28 cellular contexts compared by ENCODE assay signal in the genomic region with DNA sequence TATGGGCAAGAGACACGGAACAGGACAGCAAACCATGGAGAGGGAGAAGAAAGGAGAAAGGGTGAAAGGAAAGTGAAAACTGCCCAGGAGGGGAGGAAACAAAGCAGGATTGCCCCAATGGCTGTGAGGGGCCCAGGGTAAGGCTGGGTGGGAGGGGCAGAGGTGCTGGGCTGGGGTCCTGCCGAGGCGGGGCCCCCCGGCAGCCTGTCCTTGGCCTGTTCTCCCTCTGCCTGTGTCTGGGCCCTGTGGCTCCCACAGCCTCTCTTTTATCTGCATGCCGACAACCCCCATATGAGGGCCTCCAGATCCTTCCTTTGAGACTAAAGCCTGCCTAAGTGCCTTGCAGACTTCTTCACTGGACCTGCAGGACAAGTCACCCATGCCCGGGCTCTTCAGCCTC. TPM values are rescaled to one million over a fixed set of nuclear protein-coding genes. Genes with fewer than 3 reads are reported as not detected.
DNase-seq lines count a peak whose midpoint lies in the region; ATAC-seq and TF ChIP-seq lines count a peak whose summit lies in the region.
"Had no signal": no experiment of that assay in that cellular context is flagged by ENCODE, and none has a peak within 500 bp of the region (broad histone marks: within the 10 kb centered on the region; RNA-seq: fewer than 3 reads in every experiment).

No MANE protein-coding gene starts in this region.

- H3K4me1 ChIP-seq in Peyer's patch, result no peaks in the 10 kb centered on the region
- H3K4me1 ChIP-seq: BLaER1 treated with 17β-estradiol and CSF1 and Interleukin-3, amounts not matched to agents 10 nM and 100 nM; esophagus squamous epithelium; foreskin keratinocyte; lower lobe of right lung; suprapubic skin had no signal

- peak overlapping the region; percentile 57 for H3K27ac Mint-ChIP-seq in CD4-positive, alpha-beta T cell
- peak overlapping the region; percentile 75 for H3K27ac Mint-ChIP-seq in activated naive CD8-positive, alpha-beta T cell treated with anti-CD3 and anti-CD28 coated beads for 36 hours
- H3K27ac Mint-ChIP-seq in T-helper 2 cell treated with Interferon-gamma antibody and Interleukin-4, amounts not matched to agents 5 μg/mL and 100 μg/mL, for 36 hours, result no peak overlapping the region
- H3K27ac Mint-ChIP-seq: natural killer cell treated with Interleukin-12 subunit alpha and Interleukin-12 subunit beta and Interleukin-15 and Interleukin-18, amount 100 ng/mL, for 72 hours; WTC11 had no signal

- no peak for TF ChIP-seq POLR2A in Peyer's patch (IDR thresholded peaks at IDR 0.05)

- intact Hi-C loops in CD4-positive, alpha-beta T cell (cut with DNase I, micrococcal nuclease), result no loop called here

- no peaks in the 10 kb centered on the region for H3K27me3 Mint-ChIP-seq in CD4-positive, alpha-beta T cell
- no peaks in the 10 kb centered on the region for H3K27me3 Mint-ChIP-seq in activated naive CD8-positive, alpha-beta T cell treated with anti-CD3 and anti-CD28 coated beads for 36 hours
- H3K27me3 Mint-ChIP-seq in T-helper 2 cell treated with Interferon-gamma antibody and Interleukin-4, amounts not matched to agents 5 μg/mL and 100 μg/mL, for 36 hours (ENCODE audit: low read depth), result no peaks in the 10 kb centered on the region
- H3K27me3 Mint-ChIP-seq: natural killer cell treated with Interleukin-12 subunit alpha and Interleukin-12 subunit beta and Interleukin-15 and Interleukin-18, amount 100 ng/mL, for 72 hours had no signal

- CTCF ChIA-PET in CD4-positive, alpha-beta T cell (lab: Charles Lee), result no interaction called here

- no peak for TF ChIP-seq CTCF in CD4-positive, alpha-beta T cell (IDR thresholded peaks at IDR 0.05)
- TF ChIP-seq CTCF in Peyer's patch (IDR thresholded peaks at IDR 0.05), result no peak

- H3K4me3 Mint-ChIP-seq in CD4-positive, alpha-beta T cell, result no peak overlapping the region
- no peak overlapping the region for H3K4me3 Mint-ChIP-seq in activated naive CD8-positive, alpha-beta T cell treated with anti-CD3 and anti-CD28 coated beads for 36 hours
- no peak overlapping the region for H3K4me3 Mint-ChIP-seq in T-helper 2 cell treated with Interferon-gamma antibody and Interleukin-4, amounts not matched to agents 5 μg/mL and 100 μg/mL, for 36 hours
- H3K4me3 Mint-ChIP-seq: natural killer cell treated with Interleukin-12 subunit alpha and Interleukin-12 subunit beta and Interleukin-15 and Interleukin-18, amount 100 ng/mL, for 72 hours; WTC11 had no signal

- no peaks in the 10 kb centered on the region for H3K9me3 ChIP-seq in CD4-positive, alpha-beta T cell (ENCODE audit: control insufficient read depth, low read length)
- no peaks in the 10 kb centered on the region for H3K9me3 ChIP-seq in Peyer's patch
- H3K9me3 ChIP-seq: BLaER1 treated with 17β-estradiol and CSF1 and Interleukin-3, amounts not matched to agents 10 nM and 100 nM; esophagus squamous epithelium; heart left ventricle; lower lobe of right lung; suprapubic skin had no signal

- peaks cover 0 to 69% (median 0%) of the 10 kb centered on the region in 3 donors for H3K36me3 ChIP-seq in Peyer's patch

- H3K27me3 ChIP-seq in CD4-positive, alpha-beta T cell (ENCODE audit: control insufficient read depth, insufficient read depth, low read length), result no peaks in the 10 kb centered on the region
- H3K27me3 ChIP-seq in Peyer's patch, result no peaks in the 10 kb centered on the region
- H3K27me3 ChIP-seq: BLaER1 treated with 17β-estradiol and CSF1 and Interleukin-3, amounts not matched to agents 10 nM and 100 nM; esophagus squamous epithelium; foreskin keratinocyte; heart left ventricle; suprapubic skin had no signal

- DNase-seq in AG20443 (ENCODE audit: low spot score) (peak; percentile 1), islet precursor cell (peak; percentile 52), Peyer's patch (no peak), SKM-1 treated with dmso at 0.1 percent for 144 hours (lab: John Stamatoyannopoulos, UW; ENCODE audit: unreplicated experiment) (no peak)
- no peak for DNase-seq in CD4-positive, alpha-beta T cell
- DNase-seq in activated naive CD8-positive, alpha-beta T cell treated with anti-CD3 and anti-CD28 coated beads for 36 hours, result no peak
- DNase-seq in T-helper 2 cell treated with Interferon-gamma antibody and Interleukin-4, amounts not matched to agents 5 μg/mL and 100 μg/mL, for 36 hours (ENCODE audit: low spot score), result no peak
- DNase-seq: activated CD4-positive, alpha-beta T cell treated with anti-CD3 and anti-CD28 coated beads, Interleukin-2, amount 50 U/mL, for 48 hours; DMS79; esophagus squamous epithelium; foreskin keratinocyte; H7; heart left ventricle; Kasumi-1; lower lobe of right lung; NCI-H1417; NCI-H2029; NCI-H526 treated with DMSO at 0.1 percent for 48 hours; SIG-M5; stimulated activated CD4-positive, alpha-beta T cell treated with anti-CD3 and anti-CD28 coated beads, Interleukin-15, amount 100 ng/mL, for 24 hours; stimulated activated CD4-positive, alpha-beta T cell treated with anti-CD3 and anti-CD28 coated beads, Interleukin-4, amount 100 ng/mL, for 4 hours; SW 1271 had no signal

- peaks cover 39% of the 10 kb centered on the region for H3K36me3 Mint-ChIP-seq in CD4-positive, alpha-beta T cell (ENCODE audit: low read depth)
- peaks cover 27% of the 10 kb centered on the region for H3K36me3 Mint-ChIP-seq in activated naive CD8-positive, alpha-beta T cell treated with anti-CD3 and anti-CD28 coated beads for 36 hours
- peaks cover 41% of the 10 kb centered on the region for H3K36me3 Mint-ChIP-seq in T-helper 2 cell treated with Interferon-gamma antibody and Interleukin-4, amounts not matched to agents 5 μg/mL and 100 μg/mL, for 36 hours (ENCODE audit: low read depth)

- no peak for ATAC-seq in CD4-positive, alpha-beta T cell (ENCODE audit: poor library complexity)
- no peak for ATAC-seq in HG03565 (IDR thresholded peaks at IDR 0.05; ENCODE audit: unreplicated experiment)
- ATAC-seq: foreskin keratinocyte; heart left ventricle; lower lobe of right lung; natural killer cell treated with Interleukin-12 subunit alpha and Interleukin-12 subunit beta and Interleukin-15 and Interleukin-18, amount 100 ng/mL, for 72 hours; Panc1; WTC11 had no signal

- H3K9me3 Mint-ChIP-seq in CD4-positive, alpha-beta T cell, result no peaks in the 10 kb centered on the region
- no peaks in the 10 kb centered on the region for H3K9me3 Mint-ChIP-seq in activated naive CD8-positive, alpha-beta T cell treated with anti-CD3 and anti-CD28 coated beads for 36 hours
- H3K9me3 Mint-ChIP-seq in T-helper 2 cell treated with Interferon-gamma antibody and Interleukin-4, amounts not matched to agents 5 μg/mL and 100 μg/mL, for 36 hours, result no peaks in the 10 kb centered on the region
- H3K9me3 Mint-ChIP-seq: natural killer cell treated with Interleukin-12 subunit alpha and Interleukin-12 subunit beta and Interleukin-15 and Interleukin-18, amount 100 ng/mL, for 72 hours; WTC11 had no signal

- POLR2A ChIA-PET in CD4-positive, alpha-beta T cell (lab: Charles Lee), result interaction anchor here (0.8 kb wide), 1 partner anchor 9 kb away, joined by 3 read pairs; no protein-coding TSS in a partner anchor

- H3K4me1 Mint-ChIP-seq in CD4-positive, alpha-beta T cell (ENCODE audit: low read depth), result no peaks in the 10 kb centered on the region
- peaks cover 6% of the 10 kb centered on the region for H3K4me1 Mint-ChIP-seq in activated naive CD8-positive, alpha-beta T cell treated with anti-CD3 and anti-CD28 coated beads for 36 hours
- no peaks in the 10 kb centered on the region for H3K4me1 Mint-ChIP-seq in T-helper 2 cell treated with Interferon-gamma antibody and Interleukin-4, amounts not matched to agents 5 μg/mL and 100 μg/mL, for 36 hours (ENCODE audit: low read depth)
- H3K4me1 Mint-ChIP-seq: WTC11 had no signal

- no peak overlapping the region for H3K4me3 ChIP-seq in Peyer's patch
- H3K4me3 ChIP-seq: BLaER1 treated with 17β-estradiol and CSF1 and Interleukin-3, amounts not matched to agents 10 nM and 100 nM; esophagus squamous epithelium; heart left ventricle; lower lobe of right lung; suprapubic skin had no signal

- no peak overlapping the region for H3K27ac ChIP-seq in CD4-positive, alpha-beta T cell (ENCODE audit: low read depth, low read length)
- no peak overlapping the region for H3K27ac ChIP-seq in Peyer's patch
- H3K27ac ChIP-seq: BLaER1 treated with 17β-estradiol and CSF1 and Interleukin-3, amounts not matched to agents 10 nM and 100 nM; esophagus squamous epithelium; foreskin keratinocyte; heart left ventricle; lower lobe of right lung; suprapubic skin had no signal

RNA-seq across cellular contexts. Expression of a gene that starts 15.5 kb away (rescaled TPM):
- 10 to 100 TPM; 70.2 to 73.9 TPM for total RNA-seq in CD4-positive, alpha-beta T cell
- 10 to 100 TPM; 52.4 to 59.7 TPM for total RNA-seq in activated naive CD8-positive, alpha-beta T cell treated with anti-CD3 and anti-CD28 coated beads for 36 hours
- 10 to 100 TPM; 13.8 to 29.7 (median 17.9) TPM for total RNA-seq in Peyer's patch

RNA-seq across cellular contexts. Expression of a gene that starts 32.7 kb away (rescaled TPM):
- total RNA-seq in CD4-positive, alpha-beta T cell, result 10 to 100 TPM; 64.4 to 70.5 TPM
- 100 to 1,000 TPM; 123 to 134 TPM for total RNA-seq in activated naive CD8-positive, alpha-beta T cell treated with anti-CD3 and anti-CD28 coated beads for 36 hours
- 100 to 1,000 TPM; 150 to 286 (median 213) TPM for total RNA-seq in Peyer's patch

RNA-seq across cellular contexts. Expression of a gene that starts 32.8 kb away (rescaled TPM):
- total RNA-seq in CD4-positive, alpha-beta T cell, result 1 to 10 TPM; 3.3 to 3.4 TPM
- 10 to 100 TPM; 32.5 to 34.6 TPM for total RNA-seq in activated naive CD8-positive, alpha-beta T cell treated with anti-CD3 and anti-CD28 coated beads for 36 hours
- total RNA-seq in Peyer's patch, result 1 to 10 TPM in 3 of 4 donors, not detected in 1; 2.5 to 4.4 (median 4.3) TPM

RNA-seq across cellular contexts. Expression of a gene that starts 42.8 kb away (rescaled TPM):
- total RNA-seq in CD4-positive, alpha-beta T cell, result 100 to 1,000 TPM; 216 to 228 TPM
- total RNA-seq in activated naive CD8-positive, alpha-beta T cell treated with anti-CD3 and anti-CD28 coated beads for 36 hours, result 10 to 100 TPM; 72.8 to 74.6 TPM
- total RNA-seq in Peyer's patch, result 100 to 1,000 TPM in 1 of 4 donors, 10 to 100 TPM in 3; 90.5 to 124 (median 96.8) TPM

Comparison
In these comparisons a context has a peak if more than half of its experiments do, and no peak if none do; other contexts are left out.
1. DNase-seq: peak in AG20443 (single experiment) and islet precursor cell (single experiment); none in CD4-positive, alpha-beta T cell (0 of 10), activated naive CD8-positive, alpha-beta T cell treated with anti-CD3 and anti-CD28 coated beads for 36 hours (single experiment), T-helper 2 cell treated with Interferon-gamma antibody and Interleukin-4, amounts not matched to agents 5 μg/mL and 100 μg/mL, for 36 hours (single experiment), Peyer's patch (0 of 3) and SKM-1 treated with dmso at 0.1 percent for 144 hours (single experiment).
2. RNA of a gene that starts 32.8 kb away (total RNA-seq): 32.5 to 34.6 TPM in activated naive CD8-positive, alpha-beta T cell treated with anti-CD3 and anti-CD28 coated beads for 36 hours; 2.5 to 4.4 TPM in Peyer's patch and 3.3 to 3.4 TPM in CD4-positive, alpha-beta T cell; every median in the first group is over 4 times any median in the second.